Comparison of ENCODE assay signal across 13 cellular contexts in the genomic region with DNA sequence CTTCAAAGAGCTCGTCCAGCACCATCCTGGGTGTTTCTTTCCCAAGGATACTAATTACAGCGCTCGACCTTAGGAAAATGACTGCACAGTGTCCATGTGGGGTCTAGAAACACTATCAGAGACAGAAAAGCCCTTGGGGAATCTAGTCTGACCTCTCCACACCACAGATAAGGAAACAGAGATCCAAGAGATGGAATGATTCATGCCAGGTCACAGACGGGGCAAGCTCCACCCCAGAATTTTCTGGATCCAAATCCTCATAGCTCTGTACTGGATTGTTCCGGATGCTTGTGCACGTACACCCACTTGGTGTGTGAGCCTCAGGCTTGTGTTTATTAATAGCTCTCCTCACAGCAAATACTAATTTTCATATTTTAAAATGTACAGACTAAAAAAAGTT. TPM values are rescaled to one million over a fixed set of nuclear protein-coding genes. Genes with fewer than 3 reads are reported as not detected.
DNase-seq lines count a peak whose midpoint lies in the region; ATAC-seq, FAIRE-seq and TF ChIP-seq lines count a peak whose summit lies in the region.
"Had no signal": no experiment of that assay in that cellular context is flagged by ENCODE, and none has a peak within 500 bp of the region (broad histone marks: within the 10 kb centered on the region; RNA-seq: fewer than 3 reads in every experiment).

No MANE protein-coding gene starts in this region.

- intact Hi-C loops in pancreas (cut with DNase I): no loop called here

- H3K27me3 ChIP-seq in gastroesophageal sphincter: no peaks in the 10 kb centered on the region
- H3K27me3 ChIP-seq in pancreas: no peaks in the 10 kb centered on the region
- H3K27me3 ChIP-seq: upper lobe of left lung had no signal

- H3K27ac ChIP-seq in gastroesophageal sphincter (peak overlapping the region; percentile 51 to 79 (median 74)), pancreas (peak overlapping the region in 1 of 4 donors; percentile 2)

- DNase-seq in AG08395 (ENCODE audit: low spot score): peak; percentile 58
- DNase-seq in SW480 (ENCODE audit: low spot score): peak; percentile 42
- DNase-seq in pancreas: no peak
- DNase-seq in NCI-H1436 (lab: John Stamatoyannopoulos, UW): no peak
- DNase-seq in HTR-8/SVneo (ENCODE audit: insufficient read length, low spot score): no peak
- no peak for DNase-seq in activated CD4-positive, CD25-positive, alpha-beta regulatory T cell treated with anti-CD3 and anti-CD28 coated beads, Interleukin-2, amount 50 U/mL, for 72 hours
- no peak for DNase-seq in GM13977 (ENCODE audit: low spot score)
- DNase-seq: activated CD4-positive, CD25-positive, alpha-beta regulatory T cell; activated effector memory CD4-positive, alpha-beta T cell treated with Interleukin-2 at 50 U/mL for 16 hours; GF-D8; NCI-H2171 treated with DMSO at 0.1 percent for 48 hours; upper lobe of left lung had no signal

- in situ Hi-C loops in GM13977 (cut with MboI; ENCODE audit: low pct_unique_long_range_greater_than_20kb, low sequenced_read_pairs, unreplicated experiment): no loop called here

- ATAC-seq in gastroesophageal sphincter: peak; percentile 44
- peak in 3 of 4 donors; percentile 24 to 71 (median 65) for ATAC-seq in pancreas

- peaks cover 5 to 73% (median 39%) of the 10 kb centered on the region in 3 donors for H3K4me1 ChIP-seq in gastroesophageal sphincter
- peaks cover 0 to 6% (median 0%) of the 10 kb centered on the region in 3 donors for H3K4me1 ChIP-seq in pancreas

- no peak for TF ChIP-seq POLR2A in gastroesophageal sphincter (IDR thresholded peaks at IDR 0.05)

- TF ChIP-seq EP300 in gastroesophageal sphincter (IDR thresholded peaks at IDR 0.05): no peak

- WGBS in gastroesophageal sphincter (ENCODE audit: low coverage in 1 of 2), 2 donors: 30 to 45% methylated on average over 4 to 6 of the region's 6 CpGs
- WGBS in pancreas, 2 donors: 78 to 85% methylated on average over 6 of the region's 6 CpGs

- FAIRE-seq in pancreas (lab: Jason Lieb, UNC) (no peak), HTR-8/SVneo (lab: Jason Lieb, UNC) (no peak)

- H3K9me3 ChIP-seq in gastroesophageal sphincter (no peaks in the 10 kb centered on the region), pancreas (no peaks in the 10 kb centered on the region)
- H3K9me3 ChIP-seq: upper lobe of left lung had no signal

- H3K4me3 ChIP-seq in gastroesophageal sphincter (no peak overlapping the region), pancreas (no peak overlapping the region)
- H3K4me3 ChIP-seq: upper lobe of left lung had no signal

- TF ChIP-seq CTCF in gastroesophageal sphincter (IDR thresholded peaks at IDR 0.05) (no peak), pancreas (IDR thresholded peaks at IDR 0.05) (no peak), GM13977 (IDR thresholded peaks at IDR 0.05; ENCODE audit: extremely low read depth, insufficient read depth, missing control alignments) (no peak)

- H3K36me3 ChIP-seq in gastroesophageal sphincter: no peaks in the 10 kb centered on the region
- no peaks in the 10 kb centered on the region for H3K36me3 ChIP-seq in pancreas
- H3K36me3 ChIP-seq: upper lobe of left lung had no signal

RNA-seq across cellular contexts. Expression of a gene that starts 11.3 kb away (rescaled TPM):
- total RNA-seq in gastroesophageal sphincter: 10 to 100 TPM in 1 of 4 donors, 1 to 10 TPM in 3; 4.1 to 11.0 (median 7.5) TPM
- total RNA-seq in pancreas: 1 to 10 TPM in 5 of 6 donors, under 1 TPM in 1; 0.97 to 4.4 (median 2.2) TPM
- 1 to 10 TPM in 1 of 2 donors, under 1 TPM in 1; 0.63 to 1.3 TPM for polyA plus RNA-seq in pancreas

Comparison
In these comparisons a context has a peak if more than half of its experiments do, and no peak if none do; other contexts are left out.
1. DNase-seq: peak in AG08395 (single experiment) and SW480 (single experiment); none in pancreas (0 of 6), NCI-H1436 (single experiment), HTR-8/SVneo (single experiment), activated CD4-positive, CD25-positive, alpha-beta regulatory T cell treated with anti-CD3 and anti-CD28 coated beads, Interleukin-2, amount 50 U/mL, for 72 hours (single experiment) and GM13977 (single experiment).